23 cellular contexts compared by ENCODE assay signal in the genomic region with DNA sequence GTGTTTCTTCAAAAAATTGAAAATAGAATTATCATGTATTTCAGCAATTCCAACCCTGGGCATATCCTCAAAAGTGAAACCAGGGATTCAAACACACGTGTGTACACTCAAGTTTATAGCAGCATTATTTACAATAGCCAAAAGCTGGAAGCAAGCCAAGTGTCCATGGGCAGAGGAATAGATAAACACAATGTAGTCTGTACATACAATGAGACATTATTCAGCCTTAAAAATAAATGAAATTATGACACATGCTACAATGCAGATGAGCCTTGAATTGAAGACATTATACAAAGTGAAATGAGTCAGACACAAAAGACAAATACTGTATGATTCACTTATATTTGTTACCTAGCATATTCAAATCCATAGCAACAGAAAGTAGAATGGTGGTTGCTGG.
A peak's percentile ranks its signal among the peaks of the same experiment; 100 is the strongest.
DNase-seq lines count a peak whose midpoint lies in the region; TF ChIP-seq lines count a peak whose summit lies in the region.
"Had no signal": no experiment of that assay in that cellular context is flagged by ENCODE, and none has a peak within 500 bp of the region (broad histone marks: within the 10 kb centered on the region; RNA-seq: fewer than 3 reads in every experiment).

No MANE protein-coding gene starts in this region.

- POLR2A ChIA-PET in MCF 10A (lab: Yijun Ruan, JAX): no interaction called here

- H3K9me3 Mint-ChIP-seq in MCF 10A (ENCODE audit: unreplicated experiment): peaks cover 8% of the 10 kb centered on the region
- no peaks in the 10 kb centered on the region for H3K9me3 Mint-ChIP-seq in endothelial cell (ENCODE audit: unreplicated experiment)
- H3K9me3 Mint-ChIP-seq: mesothelial cell of epicardium had no signal

- no peak for TF ChIP-seq POLR2A in breast epithelium (IDR thresholded peaks at IDR 0.05)

- H3K36me3 Mint-ChIP-seq in MCF 10A (ENCODE audit: insufficient read depth, unreplicated experiment): no peaks in the 10 kb centered on the region
- no peaks in the 10 kb centered on the region for H3K36me3 Mint-ChIP-seq in endothelial cell (ENCODE audit: low read depth, unreplicated experiment)
- H3K36me3 Mint-ChIP-seq: activated naive CD4-positive, alpha-beta T cell treated with anti-CD3 and anti-CD28 coated beads, Interleukin-2, amount 50 U/mL, for 72 hours; mesothelial cell of epicardium; natural killer cell treated with Interleukin-12 subunit alpha and Interleukin-12 subunit beta and Interleukin-15 and Interleukin-18, amount 100 ng/mL, for 72 hours had no signal

- no TSS peak for BruUV-seq in MCF 10A (replicated peaks; lab: Mats Ljungman, UMichigan)

- TF ChIP-seq CTCF in MCF 10A (IDR thresholded peaks at IDR 0.05; ENCODE audit: unreplicated experiment) (no peak), breast epithelium (IDR thresholded peaks at IDR 0.05) (no peak), endothelial cell (IDR thresholded peaks at IDR 0.05; ENCODE audit: unreplicated experiment) (no peak)

- CTCF ChIA-PET in MCF 10A (lab: Yijun Ruan, JAX): interaction anchor here (0.6 kb wide), 1 partner anchor 179 kb away, joined by 3 read pairs; no protein-coding TSS in a partner anchor

- no peaks in the 10 kb centered on the region for H3K9me3 ChIP-seq in breast epithelium
- H3K9me3 ChIP-seq: BLaER1 treated with 17β-estradiol and CSF1 and Interleukin-3, amounts not matched to agents 10 nM and 100 nM; pancreas; right lobe of liver; suprapubic skin; uterus had no signal

- DNase-seq in MCF 10A (ENCODE audit: unreplicated experiment) (peak; percentile 42), breast epithelium (ENCODE audit: low spot score in 2 of 2) (no peak), NCI-H510A (lab: John Stamatoyannopoulos, UW) (peak; percentile 22), amniotic epithelial cell (ENCODE audit: low read depth) (peak; percentile 11), cardiac septum (ENCODE audit: low spot score) (no peak), retina (no peak), NCI-H446 treated with DMSO at 0.1 percent for 48 hours (lab: John Stamatoyannopoulos, UW) (no peak), endothelial cell (ENCODE audit: low spot score) (no peak)
- DNase-seq: activated CD8-positive, alpha-beta memory T cell treated with anti-CD3 and anti-CD28 coated beads for 24 hours; activated T-cell treated with anti-CD3 and anti-CD28 coated beads, Interleukin-2, amount 50 U/mL, for 48 hours; effector memory CD8-positive, alpha-beta T cell; MV-4-11; NCI-H2171 treated with DMSO at 0.1 percent for 48 hours; NK-92 treated with Interleukin-12 subunit alpha and Interleukin-12 subunit beta, amount 100 ng/mL, for 24 hours; pancreas; right lobe of liver; RPMI8226; uterus had no signal

- H3K4me3 Mint-ChIP-seq in MCF 10A (ENCODE audit: unreplicated experiment) (no peak overlapping the region), endothelial cell (ENCODE audit: unreplicated experiment) (no peak overlapping the region)
- H3K4me3 Mint-ChIP-seq: effector memory CD8-positive, alpha-beta T cell; mesothelial cell of epicardium; natural killer cell treated with Interleukin-12 subunit alpha and Interleukin-12 subunit beta and Interleukin-15 and Interleukin-18, amount 100 ng/mL, for 72 hours had no signal

- H3K27me3 Mint-ChIP-seq in MCF 10A (ENCODE audit: insufficient read depth, unreplicated experiment): no peaks in the 10 kb centered on the region
- no peaks in the 10 kb centered on the region for H3K27me3 Mint-ChIP-seq in endothelial cell (ENCODE audit: unreplicated experiment)
- H3K27me3 Mint-ChIP-seq: effector memory CD8-positive, alpha-beta T cell; natural killer cell treated with Interleukin-12 subunit alpha and Interleukin-12 subunit beta and Interleukin-15 and Interleukin-18, amount 100 ng/mL, for 72 hours had no signal

- H3K4me1 Mint-ChIP-seq in MCF 10A (ENCODE audit: insufficient read depth, unreplicated experiment) (no peaks in the 10 kb centered on the region), endothelial cell (ENCODE audit: unreplicated experiment) (no peaks in the 10 kb centered on the region)
- H3K4me1 Mint-ChIP-seq: mesothelial cell of epicardium had no signal

- H3K27me3 ChIP-seq in breast epithelium: no peaks in the 10 kb centered on the region
- H3K27me3 ChIP-seq: BLaER1 treated with 17β-estradiol and CSF1 and Interleukin-3, amounts not matched to agents 10 nM and 100 nM; pancreas; right lobe of liver; suprapubic skin; uterus had no signal

- H3K4me1 ChIP-seq in breast epithelium: no peaks in the 10 kb centered on the region
- H3K4me1 ChIP-seq: pancreas, suprapubic skin, uterus had no signal

- no peaks in the 10 kb centered on the region for H3K36me3 ChIP-seq in breast epithelium
- H3K36me3 ChIP-seq: BLaER1 treated with 17β-estradiol and CSF1 and Interleukin-3, amounts not matched to agents 10 nM and 100 nM; pancreas; right lobe of liver; suprapubic skin; uterus had no signal

- intact Hi-C loops in MCF 10A (cut with micrococcal nuclease): no loop called here
- intact Hi-C loops in breast epithelium (cut with DNase I; ENCODE audit: low total_unique reads): no loop called here
- intact Hi-C loops in cardiac septum (cut with DNase I): no loop called here

- no peak overlapping the region for H3K4me3 ChIP-seq in breast epithelium
- H3K4me3 ChIP-seq: BLaER1 treated with 17β-estradiol and CSF1 and Interleukin-3, amounts not matched to agents 10 nM and 100 nM; pancreas; right lobe of liver; suprapubic skin; uterus had no signal

- no peak overlapping the region for H3K27ac ChIP-seq in breast epithelium
- H3K27ac ChIP-seq: BLaER1 treated with 17β-estradiol and CSF1 and Interleukin-3, amounts not matched to agents 10 nM and 100 nM; pancreas; right lobe of liver; suprapubic skin; uterus had no signal

- H3K27ac Mint-ChIP-seq in MCF 10A (ENCODE audit: low read depth, unreplicated experiment) (no peak overlapping the region), endothelial cell (ENCODE audit: unreplicated experiment) (no peak overlapping the region)
- H3K27ac Mint-ChIP-seq: activated naive CD4-positive, alpha-beta T cell treated with anti-CD3 and anti-CD28 coated beads, Interleukin-2, amount 50 U/mL, for 72 hours; effector memory CD8-positive, alpha-beta T cell; mesothelial cell of epicardium; natural killer cell treated with Interleukin-12 subunit alpha and Interleukin-12 subunit beta and Interleukin-15 and Interleukin-18, amount 100 ng/mL, for 72 hours had no signal

Comparison
In these comparisons a context has a peak if more than half of its experiments do, and no peak if none do; other contexts are left out.
1. DNase-seq: peak in MCF 10A (single experiment), NCI-H510A (single experiment) and amniotic epithelial cell (single experiment); none in breast epithelium (0 of 2), cardiac septum (single experiment), retina (single experiment), NCI-H446 treated with DMSO at 0.1 percent for 48 hours (single experiment) and endothelial cell (single experiment).